Comparison of ENCODE assay signal across 20 cellular contexts in the genomic region with DNA sequence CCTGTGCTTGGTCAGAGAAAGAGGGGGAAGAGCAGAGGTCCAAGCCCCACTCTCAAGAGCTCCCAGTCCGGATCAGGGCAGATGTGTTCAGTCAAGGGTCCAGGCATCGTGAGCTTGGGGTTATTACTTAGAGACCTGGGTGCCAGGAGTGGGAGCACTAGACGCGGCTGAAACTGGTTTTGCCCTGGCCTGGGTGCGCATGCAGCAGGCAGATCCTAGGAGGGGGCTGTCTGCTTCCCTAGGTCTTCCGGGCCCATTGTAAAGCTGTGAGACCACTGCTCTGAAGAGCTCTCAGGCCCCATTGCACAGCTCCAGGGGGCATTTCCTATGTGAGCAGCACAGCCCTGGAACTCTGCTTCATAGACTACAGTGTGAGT.
"Had no signal": no experiment of that assay in that cellular context is flagged by ENCODE, and none has a peak within 500 bp of the region (broad histone marks: within the 10 kb centered on the region; RNA-seq: fewer than 3 reads in every experiment).

No MANE protein-coding gene starts in this region.

- H3K9me3 ChIP-seq: prostate gland, suprapubic skin, thyroid gland, uterus had no signal

- H2AFZ ChIP-seq: hepatocyte, neural progenitor cell, parathyroid adenoma had no signal

- H3K27me3 ChIP-seq: hepatocyte, neural progenitor cell, thyroid gland, uterus had no signal

- ATAC-seq: naive thymus-derived CD4-positive, alpha-beta T cell; sciatic nerve had no signal

- H3K4me3 Mint-ChIP-seq: naive thymus-derived CD4-positive, alpha-beta T cell; neural progenitor cell; type B pancreatic cell had no signal

- H3K4me1 ChIP-seq: parathyroid adenoma, prostate gland, suprapubic skin, uterus had no signal

- H3K4me3 ChIP-seq: dorsolateral prefrontal cortex, hepatocyte, neural progenitor cell, prostate gland, skin epidermis, suprapubic skin, thyroid gland, uterus had no signal

- H3K27ac Mint-ChIP-seq: neural progenitor cell, type B pancreatic cell had no signal

- H3K9me3 Mint-ChIP-seq: type B pancreatic cell had no signal

- DNase-seq: cortex of kidney; effector CD8-positive, alpha-beta T cell; foreskin melanocyte; kidney glomerular epithelial cell; mammary epithelial cell; naive thymus-derived CD4-positive, alpha-beta T cell; occipital lobe; stimulated activated CD4-positive, alpha-beta T cell treated with anti-CD3 and anti-CD28 coated beads, Interleukin-12 subunit alpha, Interleukin-12 subunit beta, amount 100 ng/mL, for 4 hours; stimulated activated naive CD4-positive, alpha-beta T cell treated with Interleukin-2 at 50 U/mL for 16 hours; thyroid gland; uterus had no signal

- H3K4me2 ChIP-seq: hepatocyte, neural progenitor cell had no signal

- H3K27ac ChIP-seq: dorsolateral prefrontal cortex, hepatocyte, neural progenitor cell, parathyroid adenoma, prostate gland, skin epidermis, suprapubic skin, thyroid gland, uterus had no signal

- H3K36me3 Mint-ChIP-seq: naive thymus-derived CD4-positive, alpha-beta T cell; neural progenitor cell; type B pancreatic cell had no signal

- H3K9ac ChIP-seq: neural progenitor cell, parathyroid adenoma had no signal

- H3K79me2 ChIP-seq: hepatocyte, parathyroid adenoma had no signal

- H3K36me3 ChIP-seq: neural progenitor cell, prostate gland, suprapubic skin, thyroid gland, uterus had no signal
